Comparison of ENCODE assay signal across 9 cellular contexts in genomic region chr6:143939364-143939763, GRCh38.
"Had no signal": no experiment of that assay in that cellular context is flagged by ENCODE, and none has a peak within 500 bp of the region (broad histone marks: within the 10 kb centered on the region; RNA-seq: fewer than 3 reads in every experiment).

No MANE protein-coding gene starts in this region.

- H3K4me1 Mint-ChIP-seq: brain had no signal

- H3K4me1 ChIP-seq: left ventricle myocardium inferior, stomach had no signal

- H3K27ac Mint-ChIP-seq: activated T-helper 2 cell treated with anti-CD3 and anti-CD28 coated beads, Interferon-gamma antibody, Interleukin-2, Interleukin-4, amounts not matched to agents 10 μg/mL and 5 μg/mL and 100 μg/mL, durations not matched to agents 14 hours and 24 hours and 36 hours; WTC11 had no signal

- H3K27ac ChIP-seq: left ventricle myocardium inferior, ovary, stomach had no signal

- H3K9me3 ChIP-seq: left ventricle myocardium inferior, ovary, stomach had no signal

- H3K27me3 ChIP-seq: ovary, stomach had no signal

- H3K36me3 Mint-ChIP-seq: brain, WTC11 had no signal

- H3K36me3 ChIP-seq: left ventricle myocardium inferior, ovary, stomach had no signal

- H3K9me3 Mint-ChIP-seq: activated T-helper 2 cell treated with anti-CD3 and anti-CD28 coated beads, Interferon-gamma antibody, Interleukin-2, Interleukin-4, amounts not matched to agents 10 μg/mL and 5 μg/mL and 100 μg/mL, durations not matched to agents 14 hours and 24 hours and 36 hours; central memory CD8-positive, alpha-beta T cell had no signal

- H3K4me3 ChIP-seq: left ventricle myocardium inferior, ovary, stomach had no signal

- DNase-seq: cortex of kidney, left ventricle myocardium inferior had no signal

- H3K27me3 Mint-ChIP-seq: brain had no signal

- H3K4me3 Mint-ChIP-seq: brain; central memory CD8-positive, alpha-beta T cell; neural crest cell; WTC11 had no signal
